Comparison of ENCODE assay signal across 23 cellular contexts in genomic region chr16:84375773-84376172, GRCh38. TPM values are rescaled to one million over a fixed set of nuclear protein-coding genes. Genes with fewer than 3 reads are reported as not detected.
"Had no signal": no experiment of that assay in that cellular context is flagged by ENCODE, and none has a peak within 500 bp of the region (broad histone marks: within the 10 kb centered on the region; RNA-seq: fewer than 3 reads in every experiment).

No MANE protein-coding gene starts in this region.

- H3K27ac ChIP-seq: epithelial cell of prostate, esophagus muscularis mucosa, gastrocnemius medialis, heart right ventricle, neutrophil, stomach, thoracic aorta had no signal

- DNase-seq: effector memory CD8-positive, alpha-beta T cell; gastrocnemius medialis; heart right ventricle; hypothalamus; kidney glomerular epithelial cell; naive thymus-derived CD4-positive, alpha-beta T cell; stimulated activated CD4-positive, alpha-beta T cell treated with anti-CD3 and anti-CD28 coated beads, Interleukin-2, amount 100 ng/mL, for 24 hours; stimulated activated CD4-positive, alpha-beta T cell treated with anti-CD3 and anti-CD28 coated beads, Interleukin-4, amount 100 ng/mL, for 4 hours; stimulated activated naive B cell treated with anti-CD40 and anti-IgM and Interleukin-4, amounts not matched to agents 10 μg/mL and 1 μg/mL and 100 μg/mL, for 72 hours; stomach; substantia nigra; trophoblast cell had no signal

- H3K27me3 ChIP-seq: neutrophil had no signal

- H3K9me3 ChIP-seq: esophagus muscularis mucosa, gastrocnemius medialis, heart right ventricle, neutrophil, stomach, thoracic aorta had no signal

- ATAC-seq: effector memory CD8-positive, alpha-beta T cell; gastrocnemius medialis; heart right ventricle; naive thymus-derived CD4-positive, alpha-beta T cell; sciatic nerve; stimulated activated naive B cell treated with anti-CD40 and anti-IgM and Interleukin-4, amounts not matched to agents 10 μg/mL and 1 μg/mL and 100 μg/mL, for 72 hours had no signal

- H3K36me3 ChIP-seq: esophagus muscularis mucosa, gastrocnemius medialis, heart right ventricle, neutrophil, stomach, thoracic aorta had no signal

- H3K4me3 ChIP-seq: esophagus muscularis mucosa, gastrocnemius medialis, heart right ventricle, stomach, thoracic aorta had no signal

- H3K4me1 ChIP-seq: esophagus muscularis mucosa, gastrocnemius medialis, heart right ventricle had no signal

RNA-seq across cellular contexts. Expression of gene ATP2C2, which starts 7.4 kb away (rescaled TPM):
- total RNA-seq: fibroblast of villous mesenchyme; heart right ventricle; mononuclear cell; naive thymus-derived CD4-positive, alpha-beta T cell; osteocyte; pulmonary artery endothelial cell; skeletal muscle tissue had no signal
- polyA plus RNA-seq: neural cell had no signal
